Comparison of ENCODE assay signal across 2 cellular contexts in the genomic region with DNA sequence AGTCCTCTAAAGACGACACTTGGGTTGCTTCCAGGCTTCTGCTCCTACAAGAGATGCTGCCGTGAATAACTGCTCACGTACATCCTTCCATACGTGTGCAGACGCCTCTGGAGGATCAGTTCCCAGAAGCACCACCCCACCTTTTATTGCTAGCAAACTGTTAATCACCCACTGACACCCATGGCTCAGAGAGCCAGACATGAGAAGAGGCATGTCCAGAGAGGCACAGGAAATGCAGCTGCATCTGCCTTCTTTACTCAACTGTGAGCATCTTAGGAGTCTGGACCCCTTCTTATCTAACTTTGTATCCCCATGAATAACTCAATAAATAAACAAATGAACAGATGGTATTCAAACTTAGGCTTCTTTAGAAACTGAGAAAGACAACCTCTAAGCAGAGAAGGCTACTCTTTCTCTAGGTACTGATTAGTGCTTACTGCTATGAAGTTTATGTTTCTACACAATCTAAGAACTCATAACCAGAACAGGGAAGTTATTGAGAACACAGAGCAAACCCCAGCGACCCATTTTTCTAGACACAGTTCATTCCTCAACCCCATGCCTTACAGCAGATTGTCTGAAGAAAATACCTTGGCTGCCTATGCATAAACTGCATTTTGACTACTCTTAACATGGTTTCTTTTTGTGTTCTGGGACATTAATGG.
TF ChIP-seq lines count a peak whose summit lies in the region.

No MANE protein-coding gene starts in this region.

TF ChIP-seq in GM12891, 5 proteins besides CTCF, POLR2A, EP300 and RAD21:
- TF ChIP-seq PAX5 (IDR thresholded peaks at IDR 0.05; ENCODE audit: insufficient read depth, low read length, severe bottlenecking) = no peak
- no peak for TF ChIP-seq TAF1 (IDR thresholded peaks at IDR 0.05; ENCODE audit: low read depth, low read length)
- no peak for TF ChIP-seq POLR2AphosphoS5 (IDR thresholded peaks at IDR 0.05; ENCODE audit: low read depth, low read length)
- no peak for TF ChIP-seq POU2F2 (IDR thresholded peaks at IDR 0.05; ENCODE audit: low read depth, low read length)
- TF ChIP-seq SPI1 (IDR thresholded peaks at IDR 0.05; ENCODE audit: low read depth, low read length) = no peak

TF ChIP-seq in K562, 482 proteins besides CTCF, POLR2A, EP300 and RAD21:
- TF ChIP-seq, protein P1, sequence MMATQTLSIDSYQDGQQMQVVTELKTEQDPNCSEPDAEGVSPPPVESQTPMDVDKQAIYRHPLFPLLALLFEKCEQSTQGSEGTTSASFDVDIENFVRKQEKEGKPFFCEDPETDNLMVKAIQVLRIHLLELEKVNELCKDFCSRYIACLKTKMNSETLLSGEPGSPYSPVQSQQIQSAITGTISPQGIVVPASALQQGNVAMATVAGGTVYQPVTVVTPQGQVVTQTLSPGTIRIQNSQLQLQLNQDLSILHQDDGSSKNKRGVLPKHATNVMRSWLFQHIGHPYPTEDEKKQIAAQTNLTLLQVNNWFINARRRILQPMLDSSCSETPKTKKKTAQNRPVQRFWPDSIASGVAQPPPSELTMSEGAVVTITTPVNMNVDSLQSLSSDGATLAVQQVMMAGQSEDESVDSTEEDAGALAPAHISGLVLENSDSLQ (IDR thresholded peaks at IDR 0.05) = peak; percentile 58
- TF ChIP-seq ZNF431 (CRISPR knock-in tag; IDR thresholded peaks at IDR 0.05) (no peak), ZNF146 (CRISPR knock-in tag; IDR thresholded peaks at IDR 0.05; ENCODE audit: unreplicated experiment) (peak; percentile 0), MEIS2 (IDR thresholded peaks at IDR 0.05; ENCODE audit: partially characterized antibody) (peak; percentile 78)
- TF ChIP-seq, protein P2, sequence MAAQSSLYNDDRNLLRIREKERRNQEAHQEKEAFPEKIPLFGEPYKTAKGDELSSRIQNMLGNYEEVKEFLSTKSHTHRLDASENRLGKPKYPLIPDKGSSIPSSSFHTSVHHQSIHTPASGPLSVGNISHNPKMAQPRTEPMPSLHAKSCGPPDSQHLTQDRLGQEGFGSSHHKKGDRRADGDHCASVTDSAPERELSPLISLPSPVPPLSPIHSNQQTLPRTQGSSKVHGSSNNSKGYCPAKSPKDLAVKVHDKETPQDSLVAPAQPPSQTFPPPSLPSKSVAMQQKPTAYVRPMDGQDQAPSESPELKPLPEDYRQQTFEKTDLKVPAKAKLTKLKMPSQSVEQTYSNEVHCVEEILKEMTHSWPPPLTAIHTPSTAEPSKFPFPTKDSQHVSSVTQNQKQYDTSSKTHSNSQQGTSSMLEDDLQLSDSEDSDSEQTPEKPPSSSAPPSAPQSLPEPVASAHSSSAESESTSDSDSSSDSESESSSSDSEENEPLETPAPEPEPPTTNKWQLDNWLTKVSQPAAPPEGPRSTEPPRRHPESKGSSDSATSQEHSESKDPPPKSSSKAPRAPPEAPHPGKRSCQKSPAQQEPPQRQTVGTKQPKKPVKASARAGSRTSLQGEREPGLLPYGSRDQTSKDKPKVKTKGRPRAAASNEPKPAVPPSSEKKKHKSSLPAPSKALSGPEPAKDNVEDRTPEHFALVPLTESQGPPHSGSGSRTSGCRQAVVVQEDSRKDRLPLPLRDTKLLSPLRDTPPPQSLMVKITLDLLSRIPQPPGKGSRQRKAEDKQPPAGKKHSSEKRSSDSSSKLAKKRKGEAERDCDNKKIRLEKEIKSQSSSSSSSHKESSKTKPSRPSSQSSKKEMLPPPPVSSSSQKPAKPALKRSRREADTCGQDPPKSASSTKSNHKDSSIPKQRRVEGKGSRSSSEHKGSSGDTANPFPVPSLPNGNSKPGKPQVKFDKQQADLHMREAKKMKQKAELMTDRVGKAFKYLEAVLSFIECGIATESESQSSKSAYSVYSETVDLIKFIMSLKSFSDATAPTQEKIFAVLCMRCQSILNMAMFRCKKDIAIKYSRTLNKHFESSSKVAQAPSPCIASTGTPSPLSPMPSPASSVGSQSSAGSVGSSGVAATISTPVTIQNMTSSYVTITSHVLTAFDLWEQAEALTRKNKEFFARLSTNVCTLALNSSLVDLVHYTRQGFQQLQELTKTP (IDR thresholded peaks at IDR 0.05; ENCODE audit: low read depth in 1 of 2, partially characterized antibody in 2 of 2) = no peak
